ENCODE assay signal across 23 cellular contexts in genomic region chr4:48078862-48079655, GRCh38. TPM values are rescaled to one million over a fixed set of nuclear protein-coding genes. Genes with fewer than 3 reads are reported as not detected.
DNase-seq lines count a peak whose midpoint lies in the region; ATAC-seq and TF ChIP-seq lines count a peak whose summit lies in the region.
"Had no signal": no experiment of that assay in that cellular context is flagged by ENCODE, and none has a peak within 500 bp of the region (broad histone marks: within the 10 kb centered on the region; RNA-seq: fewer than 3 reads in every experiment).

No MANE protein-coding gene starts in this region.

- H3K79me2 ChIP-seq in HCT116 (ENCODE audit: insufficient read depth, low read length) = no peaks in the 10 kb centered on the region

- RAD21 ChIA-PET in HCT116 (lab: Charles Lee; ENCODE audit: low non-redundant PET in 1 of 2, low total read pairs in 2 of 2, uncharacterized antibody in 2 of 2, unreplicated experiment in 2 of 2) = no interaction called here

- intact Hi-C loops in HCT116 (cut with micrococcal nuclease) = no loop called here

- no peak for TF ChIP-seq RAD21 in HCT116 (IDR thresholded peaks at IDR 0.05; ENCODE audit: low read depth)

- no peaks in the 10 kb centered on the region for H3K27me3 ChIP-seq in CD4-positive, CD25-positive, alpha-beta regulatory T cell (ENCODE audit: control insufficient read depth, insufficient read depth, low read length)
- no peaks in the 10 kb centered on the region for H3K27me3 ChIP-seq in HCT116 (ENCODE audit: insufficient read depth, low read length)
- H3K27me3 ChIP-seq: suprapubic skin had no signal

- CTCF ChIA-PET in HCT116 (lab: Charles Lee) = no interaction called here

- peak overlapping the region; percentile 9 to 74 (median 11) for H3K27ac Mint-ChIP-seq in CD4-positive, CD25-positive, alpha-beta regulatory T cell
- no peak overlapping the region for H3K27ac Mint-ChIP-seq in activated T-helper 17 cell treated with anti-CD3 and anti-CD28 coated beads, Interleukin-2, amount 50 U/mL, for 72 hours
- H3K27ac Mint-ChIP-seq in osteocyte (ENCODE audit: unreplicated experiment) = no peak overlapping the region
- H3K27ac Mint-ChIP-seq: activated B cell treated with CpG ODN at 0.5 μM for 24 hours; activated T-helper 2 cell treated with anti-CD3 and anti-CD28 coated beads, Interferon-gamma antibody, Interleukin-2, Interleukin-4, amounts not matched to agents 10 μg/mL and 5 μg/mL and 100 μg/mL, durations not matched to agents 14 hours and 24 hours and 36 hours had no signal

- H3K9me3 ChIP-seq in CD4-positive, CD25-positive, alpha-beta regulatory T cell (ENCODE audit: control insufficient read depth in 2 of 2, low read length in 2 of 2) = no peaks in the 10 kb centered on the region
- no peaks in the 10 kb centered on the region for H3K9me3 ChIP-seq in HCT116 (ENCODE audit: control insufficient read depth in 1 of 2, insufficient read depth in 1 of 2, low read depth in 1 of 2, low read length in 2 of 2)
- H3K9me3 ChIP-seq: suprapubic skin had no signal

- ATAC-seq in CD4-positive, CD25-positive, alpha-beta regulatory T cell (ENCODE audit: low read depth in 2 of 2) = no peak
- ATAC-seq in HCT116 = peak; percentile 43
- ATAC-seq in activated T-helper 17 cell treated with anti-CD3 and anti-CD28 coated beads, Interleukin-2, amount 50 U/mL, for 72 hours (replicated peaks) = peak; percentile 21
- no peak for ATAC-seq in HG03045 (IDR thresholded peaks at IDR 0.05; ENCODE audit: unreplicated experiment)
- ATAC-seq in GM21786 (IDR thresholded peaks at IDR 0.05; ENCODE audit: unreplicated experiment) = no peak
- ATAC-seq: left lobe of liver had no signal

- H3K9me2 ChIP-seq in HCT116 (ENCODE audit: insufficient read depth) = no peaks in the 10 kb centered on the region

- H4K20me1 ChIP-seq in HCT116 (ENCODE audit: insufficient read depth) = no peaks in the 10 kb centered on the region

- no peak overlapping the region for H3K27ac ChIP-seq in CD4-positive, CD25-positive, alpha-beta regulatory T cell (ENCODE audit: insufficient read depth, low read length, poor library complexity, severe bottlenecking)
- peak overlapping the region; percentile 45 for H3K27ac ChIP-seq in HCT116 (ENCODE audit: low read depth, low read length)
- H3K27ac ChIP-seq: suprapubic skin had no signal

- peak overlapping the region; percentile 72 for H3K4me2 ChIP-seq in HCT116 (ENCODE audit: low read length)

- DNase-seq in CD4-positive, CD25-positive, alpha-beta regulatory T cell = no peak
- DNase-seq in HCT116 (ENCODE audit: low read depth, low spot score) (no peak), iris pigment epithelial cell (ENCODE audit: low read depth) (peak; percentile 23), osteocyte (ENCODE audit: extremely low spot score, unreplicated experiment) (no peak), cerebellar cortex (ENCODE audit: low spot score) (no peak)
- DNase-seq: activated B cell treated with CpG ODN at 0.5 μM for 24 hours; anterior cingulate cortex; cerebellar nuclear complex; effector CD8-positive, alpha-beta T cell; NCI-H1417 treated with DMSO at 0.1 percent for 48 hours; NCI-H524 treated with DMSO at 0.1 percent for 48 hours; occipital lobe; retina; stimulated activated CD4-positive, alpha-beta T cell treated with anti-CD3 and anti-CD28 coated beads, Interleukin-15, amount 100 ng/mL, for 24 hours had no signal

- BruUV-seq in HCT116 (replicated peaks; lab: Mats Ljungman, UMichigan) = no TSS peak

- H3K4me1 Mint-ChIP-seq in CD4-positive, CD25-positive, alpha-beta regulatory T cell = peaks cover 6 to 53% (median 24%) of the 10 kb centered on the region in 4 donors
- peaks cover 14% of the 10 kb centered on the region for H3K4me1 Mint-ChIP-seq in activated T-helper 17 cell treated with anti-CD3 and anti-CD28 coated beads, Interleukin-2, amount 50 U/mL, for 72 hours
- H3K4me1 Mint-ChIP-seq in osteocyte (ENCODE audit: unreplicated experiment) = peaks cover 20% of the 10 kb centered on the region
- H3K4me1 Mint-ChIP-seq: activated B cell treated with CpG ODN at 0.5 μM for 24 hours had no signal

- H3K36me3 ChIP-seq in CD4-positive, CD25-positive, alpha-beta regulatory T cell (ENCODE audit: control insufficient read depth, insufficient read depth, low read length) = peaks cover 34% of the 10 kb centered on the region
- no peaks in the 10 kb centered on the region for H3K36me3 ChIP-seq in HCT116 (ENCODE audit: control insufficient read depth in 1 of 2, insufficient read depth in 2 of 2, low read length in 2 of 2)
- H3K36me3 ChIP-seq: suprapubic skin had no signal

- TF ChIP-seq CTCF in HCT116 (IDR thresholded peaks at IDR 0.05 in 2 of 3, conservative IDR thresholded peaks at IDR 0.05 in 1 of 3; ENCODE audit: borderline replicate concordance in 1 of 3, insufficient read depth in 1 of 3, low read depth in 2 of 3, low read length in 2 of 3) (no peak), osteocyte (IDR thresholded peaks at IDR 0.05) (no peak)

- H3K27me3 Mint-ChIP-seq in CD4-positive, CD25-positive, alpha-beta regulatory T cell = no peaks in the 10 kb centered on the region
- H3K27me3 Mint-ChIP-seq in activated T-helper 17 cell treated with anti-CD3 and anti-CD28 coated beads, Interleukin-2, amount 50 U/mL, for 72 hours = no peaks in the 10 kb centered on the region
- H3K27me3 Mint-ChIP-seq in osteocyte (ENCODE audit: unreplicated experiment) = peaks cover 8% of the 10 kb centered on the region
- H3K27me3 Mint-ChIP-seq: activated B cell treated with CpG ODN at 0.5 μM for 24 hours had no signal

- H3K36me3 Mint-ChIP-seq in CD4-positive, CD25-positive, alpha-beta regulatory T cell = peaks cover 48% of the 10 kb centered on the region
- peaks cover 59% of the 10 kb centered on the region for H3K36me3 Mint-ChIP-seq in activated T-helper 17 cell treated with anti-CD3 and anti-CD28 coated beads, Interleukin-2, amount 50 U/mL, for 72 hours (ENCODE audit: low read depth)
- H3K36me3 Mint-ChIP-seq in osteocyte (ENCODE audit: unreplicated experiment) = no peaks in the 10 kb centered on the region

- no peak overlapping the region for H3K4me3 ChIP-seq in CD4-positive, CD25-positive, alpha-beta regulatory T cell (ENCODE audit: low read depth, low read length)
- H3K4me3 ChIP-seq in HCT116 (replicated peaks in 1 of 2; ENCODE audit: low read depth in 1 of 2, low read length in 2 of 2) = peak overlapping the region in 1 of 2 experiments; percentile 46; a peak in 1 of 4 replicates
- H3K4me3 ChIP-seq: suprapubic skin had no signal

- H3K4me1 ChIP-seq in CD4-positive, CD25-positive, alpha-beta regulatory T cell (ENCODE audit: control insufficient read depth, insufficient read depth, low read length, poor library complexity, severe bottlenecking) = no peaks in the 10 kb centered on the region
- peaks cover 24 to 36% of the 10 kb centered on the region in 2 experiments for H3K4me1 ChIP-seq in HCT116 (ENCODE audit: control insufficient read depth in 1 of 2, insufficient read depth in 2 of 2, low read length in 2 of 2)
- H3K4me1 ChIP-seq: suprapubic skin had no signal

- no peak for TF ChIP-seq POLR2A in HCT116 (IDR thresholded peaks at IDR 0.05; ENCODE audit: borderline replicate concordance, extremely low read depth, insufficient read depth, insufficient read length)

- peak overlapping the region; percentile 91 for H2AFZ ChIP-seq in HCT116 (ENCODE audit: low read depth, low read length, poor library complexity, severe bottlenecking)

- H3K9me3 Mint-ChIP-seq in CD4-positive, CD25-positive, alpha-beta regulatory T cell = no peaks in the 10 kb centered on the region
- H3K9me3 Mint-ChIP-seq in activated T-helper 17 cell treated with anti-CD3 and anti-CD28 coated beads, Interleukin-2, amount 50 U/mL, for 72 hours = no peaks in the 10 kb centered on the region
- H3K9me3 Mint-ChIP-seq in osteocyte (ENCODE audit: unreplicated experiment) = no peaks in the 10 kb centered on the region
- H3K9me3 Mint-ChIP-seq: activated B cell treated with CpG ODN at 0.5 μM for 24 hours; activated T-helper 2 cell treated with anti-CD3 and anti-CD28 coated beads, Interferon-gamma antibody, Interleukin-2, Interleukin-4, amounts not matched to agents 10 μg/mL and 5 μg/mL and 100 μg/mL, durations not matched to agents 14 hours and 24 hours and 36 hours; CD14-positive monocyte had no signal

- H3K4me3 Mint-ChIP-seq in CD4-positive, CD25-positive, alpha-beta regulatory T cell = no peak overlapping the region
- no peak overlapping the region for H3K4me3 Mint-ChIP-seq in activated T-helper 17 cell treated with anti-CD3 and anti-CD28 coated beads, Interleukin-2, amount 50 U/mL, for 72 hours
- H3K4me3 Mint-ChIP-seq in osteocyte (ENCODE audit: unreplicated experiment) = no peak overlapping the region
- H3K4me3 Mint-ChIP-seq: activated B cell treated with CpG ODN at 0.5 μM for 24 hours, CD14-positive monocyte had no signal

- POLR2A ChIA-PET in HCT116 (lab: Charles Lee) = no interaction called here

- no peak overlapping the region for H3K9ac ChIP-seq in HCT116 (ENCODE audit: low read length)

TF ChIP-seq in HCT116, 20 proteins besides CTCF, POLR2A, EP300 and RAD21:
- TF ChIP-seq CBX3 (IDR thresholded peaks at IDR 0.05; ENCODE audit: low read depth) = no peak

RNA-seq across cellular contexts. Expression of gene TXK, which starts 55.0 kb away (rescaled TPM):
- 58.0 TPM for total RNA-seq in CD4-positive, CD25-positive, alpha-beta regulatory T cell
- polyA plus RNA-seq in CD4-positive, CD25-positive, alpha-beta regulatory T cell = 10 to 100 TPM; 38.3 to 77.2 (median 62.7) TPM
- total RNA-seq in HCT116 (2021; ENCODE audit: unreplicated experiment) (1.7 TPM), osteocyte (not detected in 2 replicates)
- polyA plus RNA-seq in HCT116 (2012) = 0.20 and 0.47 TPM in 2 replicates
- 10 to 100 TPM; 26.8 to 28.8 TPM for total RNA-seq in activated T-helper 17 cell treated with anti-CD3 and anti-CD28 coated beads, Interleukin-2, amount 50 U/mL, for 72 hours
- total RNA-seq: MCF 10A had no signal
- polyA plus RNA-seq: AG04450 had no signal

Comparison
In these comparisons a context has a peak if more than half of its experiments do, and no peak if none do; other contexts are left out.
1. ATAC-seq: peak in HCT116 (single experiment) and activated T-helper 17 cell treated with anti-CD3 and anti-CD28 coated beads, Interleukin-2, amount 50 U/mL, for 72 hours (single experiment); none in CD4-positive, CD25-positive, alpha-beta regulatory T cell (0 of 2), HG03045 (single experiment) and GM21786 (single experiment).
2. H3K27ac Mint-ChIP-seq: peak in CD4-positive, CD25-positive, alpha-beta regulatory T cell (3 of 3); none in activated T-helper 17 cell treated with anti-CD3 and anti-CD28 coated beads, Interleukin-2, amount 50 U/mL, for 72 hours (single experiment) and osteocyte (single experiment).
3. RNA of gene TXK, which starts 55.0 kb away (total RNA-seq): 58.0 TPM in CD4-positive, CD25-positive, alpha-beta regulatory T cell (single experiment) and 26.8 to 28.8 TPM in activated T-helper 17 cell treated with anti-CD3 and anti-CD28 coated beads, Interleukin-2, amount 50 U/mL, for 72 hours; 1.7 TPM in HCT116 (single experiment) and not detected in osteocyte; every median in the first group is over 10 times any median in the second.